8 cellular contexts compared by ENCODE assay signal in the genomic region with DNA sequence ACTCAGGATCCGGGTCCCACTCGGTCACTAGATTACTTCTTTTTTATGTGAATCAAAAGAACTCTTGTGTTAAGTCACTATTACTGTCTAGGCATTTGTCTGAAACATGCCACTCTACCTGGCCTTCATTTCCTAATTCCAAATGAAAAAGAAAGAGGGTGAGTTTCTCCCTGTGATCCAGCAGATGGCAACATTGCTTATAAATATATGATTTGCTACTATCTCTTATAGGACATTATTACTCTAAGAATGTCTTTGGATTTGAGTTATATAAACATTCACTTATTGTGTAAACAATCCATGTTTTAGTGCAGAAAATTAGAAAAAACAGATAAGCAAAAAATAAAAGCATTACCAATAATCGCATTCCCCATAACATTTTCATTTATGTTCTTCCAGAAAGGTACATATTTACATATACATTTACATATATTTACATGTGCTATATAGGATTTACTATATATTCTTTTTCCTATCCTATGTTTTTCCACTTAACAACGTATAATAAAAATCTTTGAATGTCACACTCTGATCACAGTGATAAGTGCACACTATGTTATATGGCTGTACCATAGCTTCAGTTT.
DNase-seq lines count a peak whose midpoint lies in the region; TF ChIP-seq lines count a peak whose summit lies in the region.

No MANE protein-coding gene starts in this region.

- H3K36me3 ChIP-seq in MM.1S (replicated peaks; ENCODE audit: insufficient read depth, low read length), result no peaks in the 10 kb centered on the region
- H3K36me3 ChIP-seq in CD8-positive, alpha-beta memory T cell (ENCODE audit: insufficient read depth, low read length), result no peaks in the 10 kb centered on the region
- no peaks in the 10 kb centered on the region for H3K36me3 ChIP-seq in effector memory CD4-positive, alpha-beta T cell (ENCODE audit: control insufficient read depth, insufficient read depth, low read length)

- POLR2A ChIA-PET in CD8-positive, alpha-beta memory T cell (lab: Charles Lee), result no interaction called here

- no peak overlapping the region for H3K4me3 Mint-ChIP-seq in nephron progenitor cell
- no peak overlapping the region for H3K4me3 Mint-ChIP-seq in CD8-positive, alpha-beta memory T cell

- no peaks in the 10 kb centered on the region for H4K20me1 ChIP-seq in MM.1S (ENCODE audit: insufficient read depth, low read length)

- in situ Hi-C loops in astrocyte of the cerebellum (cut with HindIII; ENCODE audit: low sequenced_read_pairs), result no loop called here

- H3K4me1 Mint-ChIP-seq in nephron progenitor cell, result peaks cover 3% of the 10 kb centered on the region
- H3K4me1 Mint-ChIP-seq in CD8-positive, alpha-beta memory T cell, result no peaks in the 10 kb centered on the region

- H3K9me2 ChIP-seq in MM.1S (replicated peaks; ENCODE audit: insufficient read depth, low read length), result no peaks in the 10 kb centered on the region

- no peak overlapping the region for H2AFZ ChIP-seq in MM.1S (ENCODE audit: low read length)

- H3K27me3 Mint-ChIP-seq in nephron progenitor cell (ENCODE audit: low read depth, poor library complexity), result no peaks in the 10 kb centered on the region
- H3K27me3 Mint-ChIP-seq in CD8-positive, alpha-beta memory T cell, result peaks cover 2 to 14% of the 10 kb centered on the region in 2 donors

- H3K9me3 ChIP-seq in MM.1S (replicated peaks; ENCODE audit: insufficient read depth, low read length), result no peaks in the 10 kb centered on the region
- H3K9me3 ChIP-seq in CD8-positive, alpha-beta memory T cell (ENCODE audit: low read length), result no peaks in the 10 kb centered on the region
- H3K9me3 ChIP-seq in effector memory CD4-positive, alpha-beta T cell (ENCODE audit: control insufficient read depth, low read length), result no peaks in the 10 kb centered on the region

- no peaks in the 10 kb centered on the region for H3K9me3 Mint-ChIP-seq in nephron progenitor cell
- no peaks in the 10 kb centered on the region for H3K9me3 Mint-ChIP-seq in CD8-positive, alpha-beta memory T cell

- H3K4me1 ChIP-seq in MM.1S (ENCODE audit: low read length), result no peaks in the 10 kb centered on the region
- no peaks in the 10 kb centered on the region for H3K4me1 ChIP-seq in CD8-positive, alpha-beta memory T cell (ENCODE audit: insufficient read depth, low read length)
- no peaks in the 10 kb centered on the region for H3K4me1 ChIP-seq in effector memory CD4-positive, alpha-beta T cell (ENCODE audit: control insufficient read depth, insufficient read depth, low read length, poor library complexity, severe bottlenecking)

- DNase-seq in MM.1S (peak; percentile 15), astrocyte of the cerebellum (ENCODE audit: low read depth) (peak; percentile 4), nephron progenitor cell (no peak), NCI-H226 (no peak)
- no peak for DNase-seq in activated CD8-positive, alpha-beta memory T cell treated with anti-CD3 and anti-CD28 coated beads, Interleukin-2, amount 50 U/mL, for 4 hours
- no peak for DNase-seq in CD8-positive, alpha-beta memory T cell
- no peak for DNase-seq in effector memory CD4-positive, alpha-beta T cell

- H3K4me2 ChIP-seq in MM.1S (ENCODE audit: low read depth, low read length), result no peak overlapping the region

- H3K27ac Mint-ChIP-seq in nephron progenitor cell, result no peak overlapping the region
- H3K27ac Mint-ChIP-seq in CD8-positive, alpha-beta memory T cell, result no peak overlapping the region

- peak; percentile 8; the same call in 1 of the 2 replicates for TF ChIP-seq CTCF in GM12875 (IDR thresholded peaks at IDR 0.05; ENCODE audit: borderline replicate concordance, insufficient read depth, low read depth, low read length)
- TF ChIP-seq CTCF in MM.1S (IDR thresholded peaks at IDR 0.05; ENCODE audit: low read length), result peak; percentile 51
- TF ChIP-seq CTCF in astrocyte of the cerebellum (IDR thresholded peaks at IDR 0.05; ENCODE audit: low read depth, low read length, missing control alignments), result peak; percentile 57
- peak; percentile 36 for TF ChIP-seq CTCF in nephron progenitor cell (IDR thresholded peaks at IDR 0.05)

- no peaks in the 10 kb centered on the region for H3K27me3 ChIP-seq in MM.1S (replicated peaks; ENCODE audit: insufficient read depth, low read length)
- no peaks in the 10 kb centered on the region for H3K27me3 ChIP-seq in CD8-positive, alpha-beta memory T cell (ENCODE audit: insufficient read depth, low read length, poor library complexity, severe bottlenecking)
- H3K27me3 ChIP-seq in effector memory CD4-positive, alpha-beta T cell (replicated peaks; ENCODE audit: control insufficient read depth, insufficient read depth, low read length, poor library complexity, severe bottlenecking), result no peaks in the 10 kb centered on the region

- CTCF ChIA-PET in CD8-positive, alpha-beta memory T cell (lab: Charles Lee), result no interaction called here

- H3F3A ChIP-seq in MM.1S (ENCODE audit: insufficient read depth, low read length), result no peaks in the 10 kb centered on the region

- no peak overlapping the region for H3K9ac ChIP-seq in MM.1S (ENCODE audit: low read length)

- no peaks in the 10 kb centered on the region for H3K36me3 Mint-ChIP-seq in nephron progenitor cell (ENCODE audit: low read depth)
- no peaks in the 10 kb centered on the region for H3K36me3 Mint-ChIP-seq in CD8-positive, alpha-beta memory T cell

- no peak overlapping the region for H3K27ac ChIP-seq in MM.1S (ENCODE audit: low read length)
- H3K27ac ChIP-seq in CD8-positive, alpha-beta memory T cell (ENCODE audit: low read depth, low read length), result no peak overlapping the region
- H3K27ac ChIP-seq in effector memory CD4-positive, alpha-beta T cell (ENCODE audit: insufficient read depth, low read length, poor library complexity, severe bottlenecking), result no peak overlapping the region

- no peaks in the 10 kb centered on the region for H3K79me2 ChIP-seq in MM.1S (ENCODE audit: low read length)

- H3K4me3 ChIP-seq in GM12875 (ENCODE audit: low read depth, low read length) (no peak overlapping the region), MM.1S (ENCODE audit: low read length) (no peak overlapping the region), astrocyte of the cerebellum (ENCODE audit: low read depth, low read length) (no peak overlapping the region)
- H3K4me3 ChIP-seq in CD8-positive, alpha-beta memory T cell (ENCODE audit: low read length), result no peak overlapping the region
- no peak overlapping the region for H3K4me3 ChIP-seq in effector memory CD4-positive, alpha-beta T cell (ENCODE audit: insufficient read depth, low read depth, low read length, poor library complexity, severe bottlenecking)

Comparison
In these comparisons a context has a peak if more than half of its experiments do, and no peak if none do; other contexts are left out.
1. DNase-seq: peak in MM.1S (single experiment) and astrocyte of the cerebellum (single experiment); none in nephron progenitor cell (single experiment), NCI-H226 (single experiment), activated CD8-positive, alpha-beta memory T cell treated with anti-CD3 and anti-CD28 coated beads, Interleukin-2, amount 50 U/mL, for 4 hours (single experiment), CD8-positive, alpha-beta memory T cell (0 of 5) and effector memory CD4-positive, alpha-beta T cell (0 of 3).
2. Peak in every context shown above with its lines, with median percentiles within 50 percentile points of each other: CTCF ChIP-seq.